In genomic region chr2:85913854-85914524, GRCh38 we compare ENCODE assay signal across 1 cellular context.
TF ChIP-seq lines count a peak whose summit lies in the region.

No MANE protein-coding gene starts in this region.

TF ChIP-seq in K562, 482 proteins besides CTCF, POLR2A, EP300 and RAD21 (continued from another document):
- TF ChIP-seq HOMEZ (CRISPR knock-in tag; IDR thresholded peaks at IDR 0.05) (no peak), POLR2AphosphoS5 (IDR thresholded peaks at IDR 0.05; ENCODE audit: control insufficient read depth, insufficient read depth, low read depth, low read length) (no peak), ZNF586 (CRISPR knock-in tag; conservative IDR thresholded peaks at IDR 0.05) (no peak), SP1 (CRISPR knock-in tag; IDR thresholded peaks at IDR 0.05) (no peak), ELF2 (CRISPR knock-in tag; IDR thresholded peaks at IDR 0.05) (no peak), ZNF134 (CRISPR knock-in tag; conservative IDR thresholded peaks at IDR 0.05) (no peak), GTF2E2 (tag; IDR thresholded peaks at IDR 0.05) (no peak), CBFB (CRISPR knock-in tag; IDR thresholded peaks at IDR 0.05) (no peak)
